8 cellular contexts compared by ENCODE assay signal in genomic region chr12:121894633-121895032, GRCh38. TPM values are rescaled to one million over a fixed set of nuclear protein-coding genes. Genes with fewer than 3 reads are reported as not detected.
DNase-seq lines count a peak whose midpoint lies in the region; ATAC-seq, FAIRE-seq and TF ChIP-seq lines count a peak whose summit lies in the region.

No MANE protein-coding gene starts in this region.

- in situ Hi-C loops in GM23248 (cut with MboI) = no loop called here

- ATAC-seq in activated T-helper 17 cell treated with anti-CD3 and anti-CD28 coated beads, Interleukin-2, amount 50 U/mL, for 72 hours (replicated peaks) = no peak
- ATAC-seq in GM19395 (IDR thresholded peaks at IDR 0.05; ENCODE audit: unreplicated experiment) (no peak), HG02588 (IDR thresholded peaks at IDR 0.05; ENCODE audit: unreplicated experiment) (no peak)

- no peak for FAIRE-seq in frontal cortex (lab: Jason Lieb, UNC)

- peak overlapping the region; percentile 37; the same call in 1 of the 2 replicates for H3K27ac ChIP-seq in GM23248

- DNase-seq in BJ (ENCODE audit: low read depth) (no peak), GM23248 (peak; percentile 45), kidney glomerular epithelial cell (lab: John Stamatoyannopoulos, UW) (peak; percentile 20), frontal cortex (ENCODE audit: low spot score in 2 of 2) (no peak)
- no peak for DNase-seq in stimulated activated CD4-positive, alpha-beta T cell treated with anti-CD3 and anti-CD28 coated beads, Interleukin-2, amount 100 ng/mL, for 24 hours

- peak overlapping the region; percentile 91 for H3K27ac Mint-ChIP-seq in activated T-helper 17 cell treated with anti-CD3 and anti-CD28 coated beads, Interleukin-2, amount 50 U/mL, for 72 hours

- no peak overlapping the region for H2AFZ ChIP-seq in GM23248

- H3K27me3 Mint-ChIP-seq in activated T-helper 17 cell treated with anti-CD3 and anti-CD28 coated beads, Interleukin-2, amount 50 U/mL, for 72 hours = no peaks in the 10 kb centered on the region

- CTCF ChIA-PET in BJ (lab: Yijun Ruan, JAX) = interaction anchor here (0.7 to 4.0 kb wide), 2 partner anchors 100 to 254 kb away, joined by 4 to 57 read pairs; partner anchors contain the start of gene RHOF

- H3K4me2 ChIP-seq in GM23248 (ENCODE audit: unreplicated experiment) = no peak overlapping the region

- POLR2A ChIA-PET in BJ (lab: Charles Lee) = interaction anchor here (0.7 kb wide), 1 partner anchor 97 kb away, joined by 6 read pairs; no protein-coding TSS in a partner anchor

- peaks cover 76% of the 10 kb centered on the region for H3K36me3 Mint-ChIP-seq in activated T-helper 17 cell treated with anti-CD3 and anti-CD28 coated beads, Interleukin-2, amount 50 U/mL, for 72 hours (ENCODE audit: low read depth)

- H3K4me3 ChIP-seq in BJ (ENCODE audit: low read depth, low read length) (no peak overlapping the region), GM23248 (no peak overlapping the region)

- H3K9me2 ChIP-seq in GM23248 (ENCODE audit: insufficient read depth) = no peaks in the 10 kb centered on the region

- H3F3A ChIP-seq in GM23248 (ENCODE audit: insufficient read depth) = peaks cover 10% of the 10 kb centered on the region; the same call in 1 of the 2 replicates

- H3K4me1 ChIP-seq in GM23248 (ENCODE audit: insufficient read depth) = peaks cover 19% of the 10 kb centered on the region

- H3K79me2 ChIP-seq in GM23248 (ENCODE audit: insufficient read depth) = peaks cover 98% of the 10 kb centered on the region

- WGBS in GM23248 (ENCODE audit: low coverage in 1 of 2, low lambda C conversion rate in 2 of 2, missing lambda C conversion rate in 2 of 2), 2 experiments = 72 to 75% methylated on average over 7 of the region's 7 CpGs

- peaks cover 18% of the 10 kb centered on the region for H3K4me1 Mint-ChIP-seq in activated T-helper 17 cell treated with anti-CD3 and anti-CD28 coated beads, Interleukin-2, amount 50 U/mL, for 72 hours

- H3K9me3 ChIP-seq in GM23248 (ENCODE audit: low read depth) = no peaks in the 10 kb centered on the region

- peak overlapping the region; percentile 56 for H3K4me3 Mint-ChIP-seq in activated T-helper 17 cell treated with anti-CD3 and anti-CD28 coated beads, Interleukin-2, amount 50 U/mL, for 72 hours

- no peaks in the 10 kb centered on the region for H3K9me3 Mint-ChIP-seq in activated T-helper 17 cell treated with anti-CD3 and anti-CD28 coated beads, Interleukin-2, amount 50 U/mL, for 72 hours

- peak; percentile 40 for TF ChIP-seq CTCF in BJ (IDR thresholded peaks at IDR 0.05; ENCODE audit: insufficient read depth, low read depth, low read length)

- peaks cover 5% of the 10 kb centered on the region; the same call in 1 of the 2 replicates for H4K20me1 ChIP-seq in GM23248 (ENCODE audit: insufficient read depth)

- peaks cover 14% of the 10 kb centered on the region for H3K36me3 ChIP-seq in BJ (ENCODE audit: control insufficient read depth, insufficient read depth, low read length)
- peaks cover 39% of the 10 kb centered on the region for H3K36me3 ChIP-seq in GM23248 (ENCODE audit: low read depth)

- H3K27me3 ChIP-seq in BJ (ENCODE audit: control insufficient read depth, insufficient read depth, low read length) (no peaks in the 10 kb centered on the region), GM23248 (replicated peaks; ENCODE audit: insufficient read depth) (no peaks in the 10 kb centered on the region)

- peak overlapping the region; percentile 65 for H3K9ac ChIP-seq in GM23248

RNA-seq across cellular contexts. Expression of gene PSMD9, which starts 6.0 kb away (rescaled TPM):
- polyA plus RNA-seq in BJ (2011; rRNA removed) (93.2 and 130 TPM in 2 replicates), GM23248 (2016; fragmentation: Nextera tagmentation; extraction: Ambion mirVana) (129 and 141 TPM in 2 replicates)
- 29.4 and 39.8 TPM in 2 replicates for polyA minus RNA-seq in BJ (2011; rRNA and poly(A)+ RNA removed)
- 93.7 and 134 TPM in 2 replicates for total RNA-seq in GM23248 (2014; rRNA removed; shearing (Covaris generic))
- total RNA-seq in activated T-helper 17 cell treated with anti-CD3 and anti-CD28 coated beads, Interleukin-2, amount 50 U/mL, for 72 hours = 10 to 100 TPM; 39.8 to 75.1 TPM
- 12.6 TPM for total RNA-seq in frontal cortex

RNA-seq across cellular contexts. Expression of gene CFAP251, which starts 23.8 kb away (rescaled TPM):
- polyA plus RNA-seq in BJ (2011; rRNA removed) (1.3 and 1.5 TPM in 2 replicates), GM23248 (2016; fragmentation: Nextera tagmentation; extraction: Ambion mirVana) (0.46 and 0.58 TPM in 2 replicates)
- 1.4 and 4.3 TPM in 2 replicates for polyA minus RNA-seq in BJ (2011; rRNA and poly(A)+ RNA removed)
- total RNA-seq in GM23248 (2014; rRNA removed; shearing (Covaris generic)) = 1.6 and 4.4 TPM in 2 replicates
- total RNA-seq in activated T-helper 17 cell treated with anti-CD3 and anti-CD28 coated beads, Interleukin-2, amount 50 U/mL, for 72 hours = 10 to 100 TPM in 1 of 2 donors, 1 to 10 TPM in 1; 1.8 to 12.6 TPM
- 6.1 TPM for total RNA-seq in frontal cortex

RNA-seq across cellular contexts. Expression of gene HPD, which starts 36.0 kb away (rescaled TPM):
- polyA plus RNA-seq in BJ (2011; rRNA removed) = 0.05 TPM in 1 of 2 replicates, not detected in the other
- not detected in 2 replicates for polyA minus RNA-seq in BJ (2011; rRNA and poly(A)+ RNA removed)
- not detected in 2 replicates for total RNA-seq in GM23248 (2014; rRNA removed; shearing (Covaris generic))
- polyA plus RNA-seq in GM23248 (2016; fragmentation: Nextera tagmentation; extraction: Ambion mirVana) = not detected in 2 replicates
- total RNA-seq in activated T-helper 17 cell treated with anti-CD3 and anti-CD28 coated beads, Interleukin-2, amount 50 U/mL, for 72 hours = not detected
- not detected for total RNA-seq in frontal cortex

Comparison
In these comparisons a context has a peak if more than half of its experiments do, and no peak if none do; other contexts are left out.
1. DNase-seq: peak in GM23248 (single experiment) and kidney glomerular epithelial cell (single experiment); none in BJ (single experiment), stimulated activated CD4-positive, alpha-beta T cell treated with anti-CD3 and anti-CD28 coated beads, Interleukin-2, amount 100 ng/mL, for 24 hours (0 of 2) and frontal cortex (0 of 2).